In genomic region chr14:50785506-50786063, GRCh38 we compare ENCODE assay signal across 10 cellular contexts. TPM values are rescaled to one million over a fixed set of nuclear protein-coding genes. Genes with fewer than 3 reads are reported as not detected.
DNase-seq lines count a peak whose midpoint lies in the region; ATAC-seq and TF ChIP-seq lines count a peak whose summit lies in the region.
"Had no signal": no experiment of that assay in that cellular context is flagged by ENCODE, and none has a peak within 500 bp of the region (broad histone marks: within the 10 kb centered on the region; RNA-seq: fewer than 3 reads in every experiment).

No MANE protein-coding gene starts in this region.

- peak; percentile 56 for DNase-seq in activated CD8-positive, alpha-beta memory T cell treated with anti-CD3 and anti-CD28 coated beads for 24 hours
- no peak for DNase-seq in activated CD8-positive, alpha-beta memory T cell treated with anti-CD3 and anti-CD28 coated beads, Interleukin-2, amount 50 U/mL, for 4 hours
- DNase-seq in heart left ventricle, result no peak
- no peak for DNase-seq in sciatic nerve (ENCODE audit: low spot score)
- no peak for DNase-seq in cortex of kidney (lab: John Stamatoyannopoulos, UW)
- DNase-seq in T1000 (lab: John Stamatoyannopoulos, UW), result no peak
- DNase-seq: activated gamma-delta T cell treated with Interleukin-2 at 50 U/mL for 16 hours, NCI-H187 had no signal

- no peak for TF ChIP-seq POLR2A in heart left ventricle (IDR thresholded peaks at IDR 0.05)

- H3K36me3 ChIP-seq in heart left ventricle, result peaks cover 0 to 32% (median 12%) of the 10 kb centered on the region in 9 donors

- H3K27me3 ChIP-seq in heart left ventricle, result no peaks in the 10 kb centered on the region

- 27 to 37% (median 29%) methylated on average over 7 to 8 of the region's 8 CpGs for WGBS in heart left ventricle, 4 donors

- H3K27ac ChIP-seq in VCaP (peak overlapping the region; percentile 77), heart left ventricle (peak overlapping the region in 4 of 12 donors; percentile 26 to 64 (median 46))

- H3K9me3 ChIP-seq in heart left ventricle, result no peaks in the 10 kb centered on the region

- TF ChIP-seq CTCF in VCaP (conservative IDR thresholded peaks at IDR 0.05) (no peak), heart left ventricle (IDR thresholded peaks at IDR 0.05) (no peak)

- intact Hi-C loops in heart left ventricle (cut with DNase I) (no loop called here), sciatic nerve (cut with DNase I) (no loop called here)

- H3K4me1 ChIP-seq in heart left ventricle, result peaks cover 8 to 67% (median 33%) of the 10 kb centered on the region in 12 donors

- ATAC-seq in heart left ventricle (peak in 3 of 4 donors; percentile 33 to 49 (median 47)), sciatic nerve (peak; percentile 34), HG03457 (IDR thresholded peaks at IDR 0.05; ENCODE audit: unreplicated experiment) (no peak)

- peak overlapping the region in 1 of 12 donors; percentile 5 for H3K4me3 ChIP-seq in heart left ventricle

RNA-seq across cellular contexts. Expression of gene NIN, which starts 45.4 kb away (rescaled TPM):
- total RNA-seq in heart left ventricle, result 10 to 100 TPM; 17.9 to 48.3 (median 25.8) TPM
- 10 to 100 TPM; 11.7 to 12.5 TPM for polyA plus RNA-seq in heart left ventricle
- total RNA-seq in sciatic nerve, result 48.2 TPM
